ENCODE assay signal across 1 cellular context in the genomic region with DNA sequence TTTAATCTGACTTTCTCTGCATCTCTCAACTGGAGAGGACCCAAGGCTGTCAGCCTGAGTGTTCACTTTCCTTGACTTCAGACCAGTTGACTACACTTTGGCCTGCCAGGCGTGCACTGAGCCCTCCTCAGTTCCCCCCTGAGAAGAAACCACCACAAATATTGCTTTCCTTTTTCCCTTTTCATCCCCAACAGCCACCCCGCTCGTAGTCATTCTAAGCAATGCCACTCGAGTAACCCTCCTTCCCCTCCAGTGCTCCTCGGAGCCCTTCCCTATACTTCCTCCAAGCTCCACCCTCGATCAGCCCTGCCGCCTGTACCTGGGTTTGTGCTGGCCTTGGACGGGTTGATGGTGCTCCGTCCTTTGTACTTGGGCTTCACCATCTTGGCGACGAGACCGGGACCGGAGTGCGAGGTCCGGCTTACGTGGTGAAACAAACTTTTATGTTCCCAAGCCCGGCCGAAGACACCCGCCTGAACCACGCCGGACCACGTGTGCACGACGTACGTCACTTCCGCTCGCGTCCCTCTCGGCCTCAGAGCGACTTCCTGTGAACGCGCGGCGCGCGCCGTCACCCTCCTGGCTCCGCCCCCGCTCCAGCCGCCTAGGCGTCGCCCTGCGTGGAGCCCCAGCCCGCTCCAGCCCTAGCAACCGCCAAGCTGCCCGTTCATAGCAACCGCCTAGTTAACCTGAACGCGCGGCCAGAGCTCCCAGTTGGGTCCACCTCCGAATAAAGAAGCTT.
TF ChIP-seq lines count a peak whose summit lies in the region.

A gene (minus strand): TSS at position 498 of the 742 bp plus-strand sequence. CDS start 115 bp downstream, at position 383.

TF ChIP-seq in HepG2, 621 proteins besides CTCF, POLR2A, EP300 and RAD21 (continued from another document and continues in another):
- TF ChIP-seq EEA1 (CRISPR knock-in tag; IDR thresholded peaks at IDR 0.05; ENCODE audit: borderline replicate concordance) (peak; percentile 46; the same call in 1 of the 2 replicates), TBX3 (IDR thresholded peaks at IDR 0.05; ENCODE audit: borderline replicate concordance) (peak; percentile 17; the same call in 1 of the 2 replicates), MED1 (CRISPR knock-in tag; IDR thresholded peaks at IDR 0.05) (peak; percentile 65), TBL1XR1 (IDR thresholded peaks at IDR 0.05; ENCODE audit: borderline replicate concordance, low read length, partially characterized antibody) (no peak), ZNF891 (CRISPR knock-in tag; IDR thresholded peaks at IDR 0.05) (peak; percentile 81; the same call in 1 of the 2 replicates), GATAD2A (CRISPR knock-in tag; IDR thresholded peaks at IDR 0.05) (peak; percentile 33; the same call in 1 of the 2 replicates), NR2C2 (CRISPR knock-in tag; IDR thresholded peaks at IDR 0.05; ENCODE audit: borderline replicate concordance) (peak; percentile 61), SNAI1 (CRISPR knock-in tag; IDR thresholded peaks at IDR 0.05; ENCODE audit: borderline replicate concordance) (peak; percentile 80; the same call in 1 of the 2 replicates), HCFC1 (IDR thresholded peaks at IDR 0.05; ENCODE audit: low read depth, low read length) (peak; percentile 50; the same call in 1 of the 2 replicates), ZNF343 (CRISPR knock-in tag; IDR thresholded peaks at IDR 0.05) (no peak), ZNF292 (CRISPR knock-in tag; IDR thresholded peaks at IDR 0.05; ENCODE audit: borderline replicate concordance, low read depth) (peak; percentile 45; the same call in 1 of the 2 replicates), ZNF138 (CRISPR knock-in tag; IDR thresholded peaks at IDR 0.05; ENCODE audit: low read depth) (peak; percentile 78; the same call in 1 of the 2 replicates), ZNF839 (CRISPR knock-in tag; IDR thresholded peaks at IDR 0.05; ENCODE audit: borderline replicate concordance) (0 out of 2 replicates have a peak, but pooled peaks have one; percentile 77), ZNF761 (CRISPR knock-in tag; conservative IDR thresholded peaks at IDR 0.05) (0 out of 2 replicates have a peak, but pooled peaks have one; percentile 49), NRL (CRISPR knock-in tag; IDR thresholded peaks at IDR 0.05; ENCODE audit: borderline replicate concordance) (0 out of 2 replicates have a peak, but pooled peaks have one; percentile 52), TSC22D2 (CRISPR knock-in tag; IDR thresholded peaks at IDR 0.05; ENCODE audit: borderline replicate concordance) (0 out of 2 replicates have a peak, but pooled peaks have one; percentile 48), RBFOX2 (IDR thresholded peaks at IDR 0.05; ENCODE audit: low read depth, low read length) (peak; percentile 87), RXRA (CRISPR knock-in tag; IDR thresholded peaks at IDR 0.05) (0 out of 2 replicates have a peak, but pooled peaks have one; percentile 45), ZNF850 (CRISPR knock-in tag; conservative IDR thresholded peaks at IDR 0.05) (no peak), ZNF619 (CRISPR knock-in tag; IDR thresholded peaks at IDR 0.05) (peak; percentile 66; the same call in 1 of the 2 replicates)
- TF ChIP-seq, protein P1, sequence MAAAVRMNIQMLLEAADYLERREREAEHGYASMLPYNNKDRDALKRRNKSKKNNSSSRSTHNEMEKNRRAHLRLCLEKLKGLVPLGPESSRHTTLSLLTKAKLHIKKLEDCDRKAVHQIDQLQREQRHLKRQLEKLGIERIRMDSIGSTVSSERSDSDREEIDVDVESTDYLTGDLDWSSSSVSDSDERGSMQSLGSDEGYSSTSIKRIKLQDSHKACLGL (CRISPR knock-in tag; IDR thresholded peaks at IDR 0.05): peak; percentile 97
- TF ChIP-seq, protein P2, sequence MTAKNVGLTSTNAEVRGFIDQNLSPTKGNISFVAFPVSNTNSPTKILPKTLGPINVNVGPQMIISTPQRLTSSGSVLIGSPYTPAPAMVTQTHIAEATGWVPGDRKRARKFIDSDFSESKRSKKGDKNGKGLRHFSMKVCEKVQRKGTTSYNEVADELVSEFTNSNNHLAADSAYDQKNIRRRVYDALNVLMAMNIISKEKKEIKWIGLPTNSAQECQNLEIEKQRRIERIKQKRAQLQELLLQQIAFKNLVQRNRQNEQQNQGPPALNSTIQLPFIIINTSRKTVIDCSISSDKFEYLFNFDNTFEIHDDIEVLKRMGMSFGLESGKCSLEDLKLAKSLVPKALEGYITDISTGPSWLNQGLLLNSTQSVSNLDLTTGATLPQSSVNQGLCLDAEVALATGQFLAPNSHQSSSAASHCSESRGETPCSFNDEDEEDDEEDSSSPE (CRISPR knock-in tag; IDR thresholded peaks at IDR 0.05): peak; percentile 86
- TF ChIP-seq, protein P3, sequence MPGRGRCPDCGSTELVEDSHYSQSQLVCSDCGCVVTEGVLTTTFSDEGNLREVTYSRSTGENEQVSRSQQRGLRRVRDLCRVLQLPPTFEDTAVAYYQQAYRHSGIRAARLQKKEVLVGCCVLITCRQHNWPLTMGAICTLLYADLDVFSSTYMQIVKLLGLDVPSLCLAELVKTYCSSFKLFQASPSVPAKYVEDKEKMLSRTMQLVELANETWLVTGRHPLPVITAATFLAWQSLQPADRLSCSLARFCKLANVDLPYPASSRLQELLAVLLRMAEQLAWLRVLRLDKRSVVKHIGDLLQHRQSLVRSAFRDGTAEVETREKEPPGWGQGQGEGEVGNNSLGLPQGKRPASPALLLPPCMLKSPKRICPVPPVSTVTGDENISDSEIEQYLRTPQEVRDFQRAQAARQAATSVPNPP (CRISPR knock-in tag; IDR thresholded peaks at IDR 0.05): no peak
- TF ChIP-seq, protein P4, sequence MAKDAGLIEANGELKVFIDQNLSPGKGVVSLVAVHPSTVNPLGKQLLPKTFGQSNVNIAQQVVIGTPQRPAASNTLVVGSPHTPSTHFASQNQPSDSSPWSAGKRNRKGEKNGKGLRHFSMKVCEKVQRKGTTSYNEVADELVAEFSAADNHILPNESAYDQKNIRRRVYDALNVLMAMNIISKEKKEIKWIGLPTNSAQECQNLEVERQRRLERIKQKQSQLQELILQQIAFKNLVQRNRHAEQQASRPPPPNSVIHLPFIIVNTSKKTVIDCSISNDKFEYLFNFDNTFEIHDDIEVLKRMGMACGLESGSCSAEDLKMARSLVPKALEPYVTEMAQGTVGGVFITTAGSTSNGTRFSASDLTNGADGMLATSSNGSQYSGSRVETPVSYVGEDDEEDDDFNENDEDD (CRISPR knock-in tag; IDR thresholded peaks at IDR 0.05; ENCODE audit: borderline replicate concordance): peak; percentile 81; the same call in 1 of the 2 replicates
- TF ChIP-seq, protein P5, sequence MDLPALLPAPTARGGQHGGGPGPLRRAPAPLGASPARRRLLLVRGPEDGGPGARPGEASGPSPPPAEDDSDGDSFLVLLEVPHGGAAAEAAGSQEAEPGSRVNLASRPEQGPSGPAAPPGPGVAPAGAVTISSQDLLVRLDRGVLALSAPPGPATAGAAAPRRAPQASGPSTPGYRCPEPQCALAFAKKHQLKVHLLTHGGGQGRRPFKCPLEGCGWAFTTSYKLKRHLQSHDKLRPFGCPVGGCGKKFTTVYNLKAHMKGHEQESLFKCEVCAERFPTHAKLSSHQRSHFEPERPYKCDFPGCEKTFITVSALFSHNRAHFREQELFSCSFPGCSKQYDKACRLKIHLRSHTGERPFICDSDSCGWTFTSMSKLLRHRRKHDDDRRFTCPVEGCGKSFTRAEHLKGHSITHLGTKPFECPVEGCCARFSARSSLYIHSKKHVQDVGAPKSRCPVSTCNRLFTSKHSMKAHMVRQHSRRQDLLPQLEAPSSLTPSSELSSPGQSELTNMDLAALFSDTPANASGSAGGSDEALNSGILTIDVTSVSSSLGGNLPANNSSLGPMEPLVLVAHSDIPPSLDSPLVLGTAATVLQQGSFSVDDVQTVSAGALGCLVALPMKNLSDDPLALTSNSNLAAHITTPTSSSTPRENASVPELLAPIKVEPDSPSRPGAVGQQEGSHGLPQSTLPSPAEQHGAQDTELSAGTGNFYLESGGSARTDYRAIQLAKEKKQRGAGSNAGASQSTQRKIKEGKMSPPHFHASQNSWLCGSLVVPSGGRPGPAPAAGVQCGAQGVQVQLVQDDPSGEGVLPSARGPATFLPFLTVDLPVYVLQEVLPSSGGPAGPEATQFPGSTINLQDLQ (CRISPR knock-in tag; IDR thresholded peaks at IDR 0.05): 0 out of 2 replicates have a peak, but pooled peaks have one; percentile 32
- TF ChIP-seq, protein P6, sequence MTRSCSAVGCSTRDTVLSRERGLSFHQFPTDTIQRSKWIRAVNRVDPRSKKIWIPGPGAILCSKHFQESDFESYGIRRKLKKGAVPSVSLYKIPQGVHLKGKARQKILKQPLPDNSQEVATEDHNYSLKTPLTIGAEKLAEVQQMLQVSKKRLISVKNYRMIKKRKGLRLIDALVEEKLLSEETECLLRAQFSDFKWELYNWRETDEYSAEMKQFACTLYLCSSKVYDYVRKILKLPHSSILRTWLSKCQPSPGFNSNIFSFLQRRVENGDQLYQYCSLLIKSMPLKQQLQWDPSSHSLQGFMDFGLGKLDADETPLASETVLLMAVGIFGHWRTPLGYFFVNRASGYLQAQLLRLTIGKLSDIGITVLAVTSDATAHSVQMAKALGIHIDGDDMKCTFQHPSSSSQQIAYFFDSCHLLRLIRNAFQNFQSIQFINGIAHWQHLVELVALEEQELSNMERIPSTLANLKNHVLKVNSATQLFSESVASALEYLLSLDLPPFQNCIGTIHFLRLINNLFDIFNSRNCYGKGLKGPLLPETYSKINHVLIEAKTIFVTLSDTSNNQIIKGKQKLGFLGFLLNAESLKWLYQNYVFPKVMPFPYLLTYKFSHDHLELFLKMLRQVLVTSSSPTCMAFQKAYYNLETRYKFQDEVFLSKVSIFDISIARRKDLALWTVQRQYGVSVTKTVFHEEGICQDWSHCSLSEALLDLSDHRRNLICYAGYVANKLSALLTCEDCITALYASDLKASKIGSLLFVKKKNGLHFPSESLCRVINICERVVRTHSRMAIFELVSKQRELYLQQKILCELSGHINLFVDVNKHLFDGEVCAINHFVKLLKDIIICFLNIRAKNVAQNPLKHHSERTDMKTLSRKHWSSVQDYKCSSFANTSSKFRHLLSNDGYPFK (CRISPR knock-in tag; IDR thresholded peaks at IDR 0.05; ENCODE audit: borderline replicate concordance): peak; percentile 77; the same call in 1 of the 2 replicates
- TF ChIP-seq, protein P7, sequence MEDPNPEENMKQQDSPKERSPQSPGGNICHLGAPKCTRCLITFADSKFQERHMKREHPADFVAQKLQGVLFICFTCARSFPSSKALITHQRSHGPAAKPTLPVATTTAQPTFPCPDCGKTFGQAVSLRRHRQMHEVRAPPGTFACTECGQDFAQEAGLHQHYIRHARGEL (CRISPR knock-in tag; IDR thresholded peaks at IDR 0.05): no peak
- TF ChIP-seq, protein P8, sequence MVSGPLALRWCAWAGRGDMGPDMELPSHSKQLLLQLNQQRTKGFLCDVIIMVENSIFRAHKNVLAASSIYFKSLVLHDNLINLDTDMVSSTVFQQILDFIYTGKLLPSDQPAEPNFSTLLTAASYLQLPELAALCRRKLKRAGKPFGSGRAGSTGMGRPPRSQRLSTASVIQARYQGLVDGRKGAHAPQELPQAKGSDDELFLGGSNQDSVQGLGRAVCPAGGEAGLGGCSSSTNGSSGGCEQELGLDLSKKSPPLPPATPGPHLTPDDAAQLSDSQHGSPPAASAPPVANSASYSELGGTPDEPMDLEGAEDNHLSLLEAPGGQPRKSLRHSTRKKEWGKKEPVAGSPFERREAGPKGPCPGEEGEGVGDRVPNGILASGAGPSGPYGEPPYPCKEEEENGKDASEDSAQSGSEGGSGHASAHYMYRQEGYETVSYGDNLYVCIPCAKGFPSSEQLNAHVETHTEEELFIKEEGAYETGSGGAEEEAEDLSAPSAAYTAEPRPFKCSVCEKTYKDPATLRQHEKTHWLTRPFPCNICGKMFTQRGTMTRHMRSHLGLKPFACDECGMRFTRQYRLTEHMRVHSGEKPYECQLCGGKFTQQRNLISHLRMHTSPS (CRISPR knock-in tag; IDR thresholded peaks at IDR 0.05; ENCODE audit: low read depth): 0 out of 2 replicates have a peak, but pooled peaks have one; percentile 25
- TF ChIP-seq, protein P9, sequence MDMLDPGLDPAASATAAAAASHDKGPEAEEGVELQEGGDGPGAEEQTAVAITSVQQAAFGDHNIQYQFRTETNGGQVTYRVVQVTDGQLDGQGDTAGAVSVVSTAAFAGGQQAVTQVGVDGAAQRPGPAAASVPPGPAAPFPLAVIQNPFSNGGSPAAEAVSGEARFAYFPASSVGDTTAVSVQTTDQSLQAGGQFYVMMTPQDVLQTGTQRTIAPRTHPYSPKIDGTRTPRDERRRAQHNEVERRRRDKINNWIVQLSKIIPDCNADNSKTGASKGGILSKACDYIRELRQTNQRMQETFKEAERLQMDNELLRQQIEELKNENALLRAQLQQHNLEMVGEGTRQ (IDR thresholded peaks at IDR 0.05; ENCODE audit: low read depth, low read length): peak; percentile 90
- TF ChIP-seq, protein P9 (CRISPR knock-in tag; IDR thresholded peaks at IDR 0.05; ENCODE audit: borderline replicate concordance): peak; percentile 90; the same call in 1 of the 2 replicates
- TF ChIP-seq, protein P10, sequence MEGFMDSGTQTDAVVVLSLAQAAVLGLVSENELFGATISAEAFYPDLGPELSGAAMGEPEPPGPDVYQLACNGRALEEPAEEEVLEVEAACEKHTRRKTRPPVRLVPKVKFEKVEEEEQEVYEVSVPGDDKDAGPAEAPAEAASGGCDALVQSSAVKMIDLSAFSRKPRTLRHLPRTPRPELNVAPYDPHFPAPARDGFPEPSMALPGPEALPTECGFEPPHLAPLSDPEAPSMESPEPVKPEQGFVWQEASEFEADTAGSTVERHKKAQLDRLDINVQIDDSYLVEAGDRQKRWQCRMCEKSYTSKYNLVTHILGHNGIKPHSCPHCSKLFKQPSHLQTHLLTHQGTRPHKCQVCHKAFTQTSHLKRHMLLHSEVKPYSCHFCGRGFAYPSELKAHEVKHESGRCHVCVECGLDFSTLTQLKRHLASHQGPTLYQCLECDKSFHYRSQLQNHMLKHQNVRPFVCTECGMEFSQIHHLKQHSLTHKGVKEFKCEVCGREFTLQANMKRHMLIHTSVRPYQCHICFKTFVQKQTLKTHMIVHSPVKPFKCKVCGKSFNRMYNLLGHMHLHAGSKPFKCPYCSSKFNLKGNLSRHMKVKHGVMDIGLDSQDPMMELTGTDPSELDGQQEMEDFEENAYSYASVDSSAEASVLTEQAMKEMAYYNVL (CRISPR knock-in tag; IDR thresholded peaks at IDR 0.05; ENCODE audit: borderline replicate concordance): 0 out of 2 replicates have a peak, but pooled peaks have one; percentile 24
- TF ChIP-seq, protein P11, sequence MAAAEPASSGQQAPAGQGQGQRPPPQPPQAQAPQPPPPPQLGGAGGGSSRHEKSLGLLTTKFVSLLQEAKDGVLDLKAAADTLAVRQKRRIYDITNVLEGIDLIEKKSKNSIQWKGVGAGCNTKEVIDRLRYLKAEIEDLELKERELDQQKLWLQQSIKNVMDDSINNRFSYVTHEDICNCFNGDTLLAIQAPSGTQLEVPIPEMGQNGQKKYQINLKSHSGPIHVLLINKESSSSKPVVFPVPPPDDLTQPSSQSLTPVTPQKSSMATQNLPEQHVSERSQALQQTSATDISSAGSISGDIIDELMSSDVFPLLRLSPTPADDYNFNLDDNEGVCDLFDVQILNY (CRISPR knock-in tag; conservative IDR thresholded peaks at IDR 0.05): peak; percentile 43; the same call in 1 of the 2 replicates
